Comparison of ENCODE assay signal across 24 cellular contexts in the genomic region with DNA sequence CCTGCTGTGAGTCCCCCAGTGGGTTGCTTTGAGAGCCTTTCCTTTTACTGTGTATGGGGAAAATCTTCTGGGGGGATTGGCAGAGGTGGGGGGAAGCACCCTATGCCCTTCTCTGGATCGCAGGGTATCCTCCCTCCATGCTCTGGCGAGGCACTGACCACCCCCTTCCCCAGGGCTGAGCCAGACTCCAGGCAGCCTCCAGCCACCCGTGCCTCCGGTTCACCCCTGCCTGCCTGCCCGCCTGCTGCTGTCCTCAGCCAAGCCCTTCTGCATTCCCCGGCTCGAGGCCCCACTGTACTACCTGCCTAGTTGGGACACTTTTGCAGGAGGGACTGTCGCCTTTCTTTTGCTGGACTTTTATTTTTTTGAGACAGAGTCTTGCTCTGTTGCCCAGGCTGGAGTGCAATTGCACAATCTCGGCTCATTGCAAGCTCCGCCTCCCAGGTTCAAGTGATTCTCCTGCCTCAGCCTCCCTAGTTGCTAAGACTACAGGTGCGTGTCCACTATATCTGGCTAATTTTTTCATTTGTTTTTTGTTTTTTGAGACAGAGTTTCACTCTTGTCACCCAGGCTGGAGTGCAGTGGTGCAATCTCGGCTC. TPM values are rescaled to one million over a fixed set of nuclear protein-coding genes. Genes with fewer than 3 reads are reported as not detected.
A peak's percentile ranks its signal among the peaks of the same experiment; 100 is the strongest.
DNase-seq lines count a peak whose midpoint lies in the region; ATAC-seq, FAIRE-seq and TF ChIP-seq lines count a peak whose summit lies in the region.
"Had no signal": no experiment of that assay in that cellular context is flagged by ENCODE, and none has a peak within 500 bp of the region (broad histone marks: within the 10 kb centered on the region; RNA-seq: fewer than 3 reads in every experiment).

No MANE protein-coding gene starts in this region.

- H3K36me3 Mint-ChIP-seq in WTC11 (no peaks in the 10 kb centered on the region), immature natural killer cell (no peaks in the 10 kb centered on the region)
- H3K36me3 Mint-ChIP-seq: CD4-positive, alpha-beta memory T cell had no signal

- peak overlapping the region; percentile 56 for H2AFZ ChIP-seq in neural cell (ENCODE audit: low read depth, low read length)
- H2AFZ ChIP-seq: GM23338 had no signal

- H3K27me3 ChIP-seq in BLaER1: no peaks in the 10 kb centered on the region
- no peaks in the 10 kb centered on the region for H3K27me3 ChIP-seq in neural cell (ENCODE audit: insufficient read depth, low read depth, low read length)
- peaks cover 0 to 30% (median 0%) of the 10 kb centered on the region in 4 donors for H3K27me3 ChIP-seq in esophagus squamous epithelium
- H3K27me3 ChIP-seq in small intestine (ENCODE audit: control insufficient read depth in 2 of 2, insufficient read depth in 2 of 2, low read length in 2 of 2): no peaks in the 10 kb centered on the region
- H3K27me3 ChIP-seq: MG63 had no signal

- no peaks in the 10 kb centered on the region for H3K79me2 ChIP-seq in neural cell (replicated peaks; ENCODE audit: insufficient read depth, low read length)

- no peaks in the 10 kb centered on the region for H4K20me1 ChIP-seq in BLaER1
- no peaks in the 10 kb centered on the region for H4K20me1 ChIP-seq in neural cell (ENCODE audit: insufficient read depth)

- no peak overlapping the region for H3K4me3 Mint-ChIP-seq in WTC11
- peak overlapping the region; percentile 26 to 65 (median 42) for H3K4me3 Mint-ChIP-seq in immature natural killer cell
- H3K4me3 Mint-ChIP-seq: CD4-positive, alpha-beta memory T cell; GM23338 had no signal

- POLR2A ChIA-PET in WTC11 (lab: Charles Lee): no interaction called here

- no peak for TF ChIP-seq POLR2A in esophagus squamous epithelium (IDR thresholded peaks at IDR 0.05)

- no peaks in the 10 kb centered on the region for H3K9me3 Mint-ChIP-seq in WTC11
- no peaks in the 10 kb centered on the region for H3K9me3 Mint-ChIP-seq in immature natural killer cell
- H3K9me3 Mint-ChIP-seq: CD4-positive, alpha-beta memory T cell; GM23338 had no signal

- H3K27ac Mint-ChIP-seq in WTC11: no peak overlapping the region
- H3K27ac Mint-ChIP-seq in immature natural killer cell: peak overlapping the region in 3 of 6 donors; percentile 30 to 44 (median 44)
- H3K27ac Mint-ChIP-seq: GM23338 had no signal

- H3K4me1 Mint-ChIP-seq in WTC11: peaks cover 18% of the 10 kb centered on the region
- H3K4me1 Mint-ChIP-seq in immature natural killer cell: peaks cover 23 to 26% of the 10 kb centered on the region in 2 donors

- TF ChIP-seq EP300 in neural cell (conservative IDR thresholded peaks at IDR 0.05; ENCODE audit: poor library complexity, severe bottlenecking): no peak

- CTCF ChIA-PET in WTC11 (lab: Charles Lee): interaction anchor here (0.7 to 1.7 kb wide), 3 partner anchors 12 to 42 kb away, joined by 3 to 6 read pairs (median 4); no protein-coding TSS in a partner anchor

- intact Hi-C loops in esophagus squamous epithelium (cut with DNase I): no loop called here

- H3K27me3 Mint-ChIP-seq in WTC11 (ENCODE audit: low read depth) (no peaks in the 10 kb centered on the region), immature natural killer cell (ENCODE audit: low read depth in 3 of 3) (peaks cover 0 to 7% (median 2%) of the 10 kb centered on the region in 3 donors)
- H3K27me3 Mint-ChIP-seq: CD4-positive, alpha-beta memory T cell had no signal

- H3K36me3 ChIP-seq in BLaER1 (no peaks in the 10 kb centered on the region), neural cell (ENCODE audit: insufficient read depth, low read length) (no peaks in the 10 kb centered on the region), esophagus squamous epithelium (no peaks in the 10 kb centered on the region), small intestine (ENCODE audit: control insufficient read depth in 2 of 2, insufficient read depth in 2 of 2, low read length in 2 of 2) (no peaks in the 10 kb centered on the region)
- H3K36me3 ChIP-seq: MG63 had no signal

- WGBS in esophagus squamous epithelium, 2 donors: 79 to 88% methylated on average over 10 to 12 of the region's 12 CpGs
- 87 to 92% (median 91%) methylated on average over 12 of the region's 12 CpGs for WGBS in small intestine, 3 donors

- ATAC-seq in WTC11 (no peak), HG02938 (IDR thresholded peaks at IDR 0.05; ENCODE audit: unreplicated experiment) (no peak)
- ATAC-seq: HepG2, PC-3, SK-N-SH treated with all-trans-retinoic acid at 6 μM for 48 hours had no signal

- H3K4me2 ChIP-seq in BLaER1 (peak overlapping the region; percentile 61), neural cell (ENCODE audit: low read length) (no peak overlapping the region)
- H3K4me2 ChIP-seq: GM23338 had no signal

- no peaks in the 10 kb centered on the region for H3F3A ChIP-seq in neural cell (ENCODE audit: insufficient read depth, low read length, poor library complexity, severe bottlenecking)

- no peak for DNase-seq in WTC11 (ENCODE audit: low spot score)
- no peak for DNase-seq in immature natural killer cell
- no peak for DNase-seq in esophagus squamous epithelium (lab: John Stamatoyannopoulos, UW)
- DNase-seq in small intestine: no peak
- no peak for DNase-seq in activated CD4-positive, alpha-beta T cell treated with anti-CD3 and anti-CD28 coated beads, Interleukin-2, amount 50 U/mL, for 1 hour
- DNase-seq: 8988T; C1 segment of cervical spinal cord; CD4-positive, alpha-beta memory T cell; HCEC 1CT; KBM-7; MG63; NCI-H1105 treated with DMSO at 0.1 percent for 48 hours; NCI-H2029; NCI-H446; NCI-H526; NCI-H82; PC-3 had no signal

- H3K4me1 ChIP-seq in BLaER1 (peaks cover 48% of the 10 kb centered on the region), esophagus squamous epithelium (peaks cover 5 to 26% (median 17%) of the 10 kb centered on the region in 3 donors), small intestine (ENCODE audit: control insufficient read depth in 2 of 2, insufficient read depth in 1 of 2, low read depth in 1 of 2, low read length in 1 of 2) (peaks cover 11 to 17% of the 10 kb centered on the region in 2 donors)

- no peak for FAIRE-seq in small intestine (lab: Jason Lieb, UNC)
- FAIRE-seq: GM18507, HepG2 had no signal

- H3K4me3 ChIP-seq in BLaER1: no peak overlapping the region
- H3K4me3 ChIP-seq in neural cell (ENCODE audit: low read length): peak overlapping the region; percentile 30
- no peak overlapping the region for H3K4me3 ChIP-seq in esophagus squamous epithelium
- no peak overlapping the region for H3K4me3 ChIP-seq in small intestine (ENCODE audit: low read depth in 1 of 2, low read length in 2 of 2)
- H3K4me3 ChIP-seq: GM23338, MG63 had no signal

- H3K9me2 ChIP-seq in neural cell (ENCODE audit: insufficient read depth, low read length): no peaks in the 10 kb centered on the region

- H3K9me3 ChIP-seq in BLaER1 (no peaks in the 10 kb centered on the region), neural cell (ENCODE audit: low read length) (no peaks in the 10 kb centered on the region), esophagus squamous epithelium (no peaks in the 10 kb centered on the region), small intestine (ENCODE audit: control insufficient read depth, low read depth) (no peaks in the 10 kb centered on the region)
- H3K9me3 ChIP-seq: MG63 had no signal

- TF ChIP-seq CTCF in WTC11 (IDR thresholded peaks at IDR 0.05): no peak
- no peak for TF ChIP-seq CTCF in neural cell (IDR thresholded peaks at IDR 0.05; ENCODE audit: poor library complexity, severe bottlenecking)
- TF ChIP-seq CTCF in esophagus squamous epithelium (IDR thresholded peaks at IDR 0.05): no peak

- no peak for TF ChIP-seq RAD21 in neural cell (conservative IDR thresholded peaks at IDR 0.05)

- peak overlapping the region; percentile 62 for H3K27ac ChIP-seq in BLaER1
- peak overlapping the region; percentile 88 for H3K27ac ChIP-seq in neural cell (ENCODE audit: low read length)
- no peak overlapping the region for H3K27ac ChIP-seq in esophagus squamous epithelium
- H3K27ac ChIP-seq in small intestine (ENCODE audit: low read depth in 1 of 2, low read length in 1 of 2): no peak overlapping the region

- peak overlapping the region; percentile 38; the same call in 1 of the 2 replicates for H3K9ac ChIP-seq in BLaER1
- H3K9ac ChIP-seq in neural cell (ENCODE audit: low read length): peak overlapping the region; percentile 71

TF ChIP-seq in WTC11, 78 proteins besides CTCF, POLR2A, EP300 and RAD21 (continues in another document):
- no peak for TF ChIP-seq SOX15 (CRISPR knock-in tag; IDR thresholded peaks at IDR 0.05)
- no peak for TF ChIP-seq ZNF232 (CRISPR knock-in tag; IDR thresholded peaks at IDR 0.05)
- TF ChIP-seq SMAD3 (CRISPR knock-in tag; IDR thresholded peaks at IDR 0.05; ENCODE audit: borderline replicate concordance): no peak
- TF ChIP-seq NFATC4 (CRISPR knock-in tag; IDR thresholded peaks at IDR 0.05): no peak
- TF ChIP-seq, protein P1, sequence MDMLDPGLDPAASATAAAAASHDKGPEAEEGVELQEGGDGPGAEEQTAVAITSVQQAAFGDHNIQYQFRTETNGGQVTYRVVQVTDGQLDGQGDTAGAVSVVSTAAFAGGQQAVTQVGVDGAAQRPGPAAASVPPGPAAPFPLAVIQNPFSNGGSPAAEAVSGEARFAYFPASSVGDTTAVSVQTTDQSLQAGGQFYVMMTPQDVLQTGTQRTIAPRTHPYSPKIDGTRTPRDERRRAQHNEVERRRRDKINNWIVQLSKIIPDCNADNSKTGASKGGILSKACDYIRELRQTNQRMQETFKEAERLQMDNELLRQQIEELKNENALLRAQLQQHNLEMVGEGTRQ (CRISPR knock-in tag; IDR thresholded peaks at IDR 0.05): no peak

TF ChIP-seq in neural cell, 6 proteins besides CTCF, POLR2A, EP300 and RAD21 (continues in another document):
- TF ChIP-seq POLR2AphosphoS5 (IDR thresholded peaks at IDR 0.05) (no peak), SMC3 (conservative IDR thresholded peaks at IDR 0.05; ENCODE audit: poor library complexity) (no peak), EZH2 (IDR thresholded peaks at IDR 0.05; ENCODE audit: borderline replicate concordance, insufficient read depth, low read length, poor library complexity, severe bottlenecking) (no peak), TAF1 (IDR thresholded peaks at IDR 0.05; ENCODE audit: low read depth) (no peak)

RNA-seq across cellular contexts. Expression of gene TP53I11, which starts 23.8 kb away (rescaled TPM):
- 42.4 to 44.2 TPM (median 42.9 TPM) in 3 replicates for total RNA-seq in WTC11 (2021)
- polyA plus RNA-seq in immature natural killer cell: 10 to 100 TPM in 1 of 3 donors, 1 to 10 TPM in 2; 5.0 to 13.6 (median 6.4) TPM
- 30.0 and 31.4 TPM in 2 replicates for polyA plus RNA-seq in neural cell
- polyA minus RNA-seq in neural cell: 50.4 and 59.5 TPM in 2 replicates
- 10 to 100 TPM; 27.3 to 32.1 (median 29.0) TPM for total RNA-seq in esophagus squamous epithelium
- polyA plus RNA-seq in small intestine: 100 to 1,000 TPM in 1 of 3 donors, 10 to 100 TPM in 1, 1 to 10 TPM in 1; 6.8 to 105 (median 11.2) TPM
- total RNA-seq: HepG2 had no signal
- polyA plus RNA-seq: HepG2 had no signal

Comparison
In these comparisons a context has a peak if more than half of its experiments do, and no peak if none do; other contexts are left out.
1. H3K27ac ChIP-seq: peak in BLaER1 (single experiment) and neural cell (single experiment); none in esophagus squamous epithelium (0 of 4) and small intestine (0 of 2).